21 cellular contexts compared by ENCODE assay signal in the genomic region with DNA sequence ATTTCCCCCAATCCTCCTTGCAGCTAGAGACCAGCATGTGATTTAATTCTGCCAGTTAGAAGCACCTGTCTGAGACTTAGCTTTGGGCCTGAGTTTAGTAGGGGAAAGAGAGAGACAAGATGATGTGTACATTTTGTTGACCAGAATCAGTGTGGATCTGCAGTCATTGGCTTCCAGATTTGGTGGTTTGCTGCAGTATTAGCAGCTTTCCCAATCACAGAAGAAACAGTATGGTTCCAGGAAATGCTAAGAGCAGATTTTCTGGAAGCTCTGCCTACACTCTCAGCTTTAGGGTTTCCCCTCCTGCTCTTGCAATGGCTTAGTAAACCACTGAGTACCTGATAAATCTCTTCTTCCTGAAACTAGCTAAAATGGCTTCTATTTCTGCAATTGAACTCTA. TPM values are rescaled to one million over a fixed set of nuclear protein-coding genes. Genes with fewer than 3 reads are reported as not detected.
"Had no signal": no experiment of that assay in that cellular context is flagged by ENCODE, and none has a peak within 500 bp of the region (broad histone marks: within the 10 kb centered on the region; RNA-seq: fewer than 3 reads in every experiment).

No MANE protein-coding gene starts in this region.

- ATAC-seq: foreskin keratinocyte; lower lobe of right lung; pancreas; sciatic nerve; SK-N-SH treated with all-trans-retinoic acid at 6 μM for 48 hours; stimulated activated naive B cell treated with anti-CD40 and anti-IgM and Interleukin-4, amounts not matched to agents 10 μg/mL and 1 μg/mL and 100 μg/mL, for 72 hours; T-cell had no signal

- H3K27ac ChIP-seq: ascending aorta, colonic mucosa, foreskin keratinocyte, hepatocyte, lower lobe of right lung, neutrophil, pancreas, thyroid gland, VCaP had no signal

- H2AFZ ChIP-seq: hepatocyte had no signal

- H3K4me2 ChIP-seq: hepatocyte had no signal

- H3K79me2 ChIP-seq: hepatocyte had no signal

- H3K4me3 ChIP-seq: ascending aorta, colonic mucosa, hepatocyte, lower lobe of right lung, pancreas, thyroid gland had no signal

- DNase-seq: activated CD4-positive, alpha-beta T cell treated with anti-CD3 and anti-CD28 coated beads for 4 hours; activated effector memory CD4-positive, alpha-beta T cell treated with anti-CD3 and anti-CD28 coated beads, Interleukin-2, amount 50 U/mL, for 16 hours; colonic mucosa; foreskin keratinocyte; islet precursor cell; lower lobe of right lung; pancreas; SHP77; stimulated activated naive B cell treated with anti-CD40 and anti-IgM and Interleukin-4, amounts not matched to agents 10 μg/mL and 1 μg/mL and 100 μg/mL, for 72 hours; T-cell; T1000; thyroid gland had no signal

- H3K9me3 ChIP-seq: ascending aorta, colonic mucosa, lower lobe of right lung, neutrophil, pancreas, thyroid gland had no signal

- H3K36me3 Mint-ChIP-seq: natural killer cell treated with Interleukin-12 subunit alpha and Interleukin-12 subunit beta and Interleukin-15 and Interleukin-18, amount 100 ng/mL, for 72 hours; stimulated activated naive B cell treated with anti-CD40 and anti-IgM and Interleukin-4, amounts not matched to agents 10 μg/mL and 1 μg/mL and 100 μg/mL, for 72 hours; T-cell had no signal

- H3K36me3 ChIP-seq: ascending aorta, colonic mucosa, lower lobe of right lung, neutrophil, pancreas, thyroid gland had no signal

- H3K4me1 Mint-ChIP-seq: central memory CD8-positive, alpha-beta T cell; stimulated activated naive B cell treated with anti-CD40 and anti-IgM and Interleukin-4, amounts not matched to agents 10 μg/mL and 1 μg/mL and 100 μg/mL, for 72 hours had no signal

- H3K27me3 ChIP-seq: ascending aorta, colonic mucosa, foreskin keratinocyte, hepatocyte, neutrophil, pancreas, thyroid gland had no signal

- H3K4me3 Mint-ChIP-seq: central memory CD8-positive, alpha-beta T cell; natural killer cell treated with Interleukin-12 subunit alpha and Interleukin-12 subunit beta and Interleukin-15 and Interleukin-18, amount 100 ng/mL, for 72 hours; stimulated activated naive B cell treated with anti-CD40 and anti-IgM and Interleukin-4, amounts not matched to agents 10 μg/mL and 1 μg/mL and 100 μg/mL, for 72 hours; T-cell had no signal

- H3K4me1 ChIP-seq: ascending aorta, colonic mucosa, foreskin keratinocyte, lower lobe of right lung, thyroid gland had no signal

- H3K27me3 Mint-ChIP-seq: central memory CD8-positive, alpha-beta T cell; stimulated activated naive B cell treated with anti-CD40 and anti-IgM and Interleukin-4, amounts not matched to agents 10 μg/mL and 1 μg/mL and 100 μg/mL, for 72 hours; T-cell had no signal

- H3K27ac Mint-ChIP-seq: natural killer cell treated with Interleukin-12 subunit alpha and Interleukin-12 subunit beta and Interleukin-15 and Interleukin-18, amount 100 ng/mL, for 72 hours; stimulated activated naive B cell treated with anti-CD40 and anti-IgM and Interleukin-4, amounts not matched to agents 10 μg/mL and 1 μg/mL and 100 μg/mL, for 72 hours; T-cell had no signal

RNA-seq across cellular contexts. Expression of gene FREM1, which starts 48.8 kb away (rescaled TPM):
- total RNA-seq: activated CD8-positive, alpha-beta memory T cell treated with anti-CD3 and anti-CD28 coated beads for 36 hours; foreskin keratinocyte; natural killer cell treated with Interleukin-12 subunit alpha and Interleukin-12 subunit beta and Interleukin-15 and Interleukin-18, amount 100 ng/mL, for 72 hours had no signal
